In the genomic region with DNA sequence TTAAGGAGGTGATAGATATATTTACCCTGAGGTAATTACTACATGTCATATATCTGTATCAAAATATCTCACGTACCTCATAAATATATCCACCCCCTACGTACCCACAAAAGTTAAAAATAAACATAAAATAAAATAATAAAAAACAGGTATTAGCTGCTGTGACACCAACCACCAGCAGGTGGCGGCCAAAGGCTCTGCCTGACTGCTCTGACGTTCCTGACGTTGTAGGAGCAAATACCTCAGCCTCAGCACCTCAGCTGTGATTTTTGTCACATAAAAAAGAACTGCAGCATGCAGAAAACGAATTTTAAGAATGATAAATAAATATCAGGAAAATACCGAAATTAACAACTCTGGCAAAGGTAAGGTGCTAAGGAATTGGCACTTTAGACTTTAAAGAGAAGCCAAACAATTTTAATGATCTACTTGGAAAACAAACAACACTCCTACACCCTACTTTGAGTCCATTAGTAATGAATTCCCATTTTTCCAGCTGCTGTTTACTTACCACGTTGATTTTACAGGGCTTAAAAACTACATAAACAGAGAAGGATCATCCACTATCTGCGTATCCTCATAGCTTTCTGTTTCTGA, we compare ENCODE assay signal across 8 cellular contexts.
DNase-seq lines count a peak whose midpoint lies in the region; FAIRE-seq and TF ChIP-seq lines count a peak whose summit lies in the region.

No MANE protein-coding gene starts in this region.

- BruUV-seq in A673 (replicated peaks; lab: Mats Ljungman, UMichigan): no TSS peak

- peak; percentile 55 for DNase-seq in A673 (ENCODE audit: low spot score)
- peak; percentile 56 for DNase-seq in GM13977 (ENCODE audit: low spot score)
- DNase-seq in HuH-7 (ENCODE audit: low spot score): peak; percentile 38
- peak; percentile 7 for DNase-seq in SKM-1 (lab: John Stamatoyannopoulos, UW; ENCODE audit: unreplicated experiment)
- peak; percentile 20 for DNase-seq in astrocyte (ENCODE audit: low read depth)
- DNase-seq in hippocampal formation (lab: John Stamatoyannopoulos, UW): peak; percentile 16 to 25
- peak; percentile 61 for DNase-seq in stimulated activated CD4-positive, alpha-beta T cell treated with anti-CD3 and anti-CD28 coated beads, Interleukin-12 subunit alpha, Interleukin-12 subunit beta, amount 100 ng/mL, for 4 hours
- no peak for DNase-seq in NCI-H526 treated with DMSO at 0.1 percent for 48 hours (lab: John Stamatoyannopoulos, UW)

- no peak overlapping the region for H3K27ac Mint-ChIP-seq in astrocyte (ENCODE audit: unreplicated experiment)

- H3K9me3 ChIP-seq in A673 (ENCODE audit: low read depth, low read length, poor library complexity, severe bottlenecking) (no peaks in the 10 kb centered on the region), astrocyte (ENCODE audit: insufficient read depth, low read depth, low read length) (no peaks in the 10 kb centered on the region)

- no peak overlapping the region for H3K9ac ChIP-seq in astrocyte (ENCODE audit: low read length)

- in situ Hi-C loops in GM13977 (cut with MboI; ENCODE audit: low pct_unique_long_range_greater_than_20kb, low sequenced_read_pairs, unreplicated experiment): no loop called here

- H3K27me3 ChIP-seq in A673 (replicated peaks; ENCODE audit: insufficient read depth, low read depth, low read length, poor library complexity): no peaks in the 10 kb centered on the region
- H3K27me3 ChIP-seq in astrocyte (ENCODE audit: insufficient read depth, low read length): no peaks in the 10 kb centered on the region

- no peaks in the 10 kb centered on the region for H3K36me3 Mint-ChIP-seq in astrocyte (ENCODE audit: low read depth, unreplicated experiment)

- H3K4me1 ChIP-seq in A673 (ENCODE audit: insufficient read depth, low read length, poor library complexity, severe bottlenecking) (no peaks in the 10 kb centered on the region), astrocyte (ENCODE audit: insufficient read depth, low read length) (no peaks in the 10 kb centered on the region)

- no peak overlapping the region for H3K4me2 ChIP-seq in astrocyte (ENCODE audit: low read length)

- H3K4me3 Mint-ChIP-seq in astrocyte (ENCODE audit: unreplicated experiment): no peak overlapping the region

- POLR2A ChIA-PET in A673 (lab: Charles Lee; ENCODE audit: low non-redundant PET): no interaction called here

- H2AFZ ChIP-seq in astrocyte (ENCODE audit: low read depth, low read length): no peak overlapping the region

- H3K4me3 ChIP-seq in A673 (ENCODE audit: low read depth, low read length, poor library complexity, severe bottlenecking) (no peak overlapping the region), astrocyte (ENCODE audit: insufficient read depth, low read depth, low read length) (no peak overlapping the region)

- H3K36me3 ChIP-seq in A673 (ENCODE audit: insufficient read depth, low read length, poor library complexity, severe bottlenecking): no peaks in the 10 kb centered on the region
- H3K36me3 ChIP-seq in astrocyte (ENCODE audit: insufficient read depth, low read length): no peaks in the 10 kb centered on the region

- H3K4me1 Mint-ChIP-seq in astrocyte (ENCODE audit: low read depth, unreplicated experiment): no peaks in the 10 kb centered on the region

- intact Hi-C loops in A673 (cut with micrococcal nuclease; ENCODE audit: unreplicated experiment): loop anchor here (1.0 to 10.0 kb wide), 2 partner anchors 261 to 1126 kb away; no protein-coding TSS in a partner anchor

- no peak overlapping the region for H3K27ac ChIP-seq in A673 (ENCODE audit: low read depth, low read length, poor library complexity, severe bottlenecking)
- no peak overlapping the region for H3K27ac ChIP-seq in astrocyte (ENCODE audit: low read depth, low read length)

- no peaks in the 10 kb centered on the region for H4K20me1 ChIP-seq in astrocyte (ENCODE audit: insufficient read depth, low read length)

- FAIRE-seq in astrocyte (lab: Jason Lieb, UNC): no peak

- H3K79me2 ChIP-seq in astrocyte (ENCODE audit: insufficient read depth, low read length): no peaks in the 10 kb centered on the region

- TF ChIP-seq CTCF in A673 (conservative IDR thresholded peaks at IDR 0.05; ENCODE audit: low read depth, low read length) (peak; percentile 92), GM13977 (IDR thresholded peaks at IDR 0.05; ENCODE audit: extremely low read depth, insufficient read depth, missing control alignments) (peak; percentile 82), astrocyte (IDR thresholded peaks at IDR 0.05; ENCODE audit: insufficient read depth, low read depth, low read length) (peak; percentile 91)

- CTCF ChIA-PET in A673 (lab: Charles Lee): interaction anchor here (0.6 to 1.3 kb wide), 3 partner anchors 141 to 1100 kb away, joined by 3 to 6 read pairs (median 3); no protein-coding TSS in a partner anchor

- H3K27me3 Mint-ChIP-seq in astrocyte (ENCODE audit: low read depth, unreplicated experiment): no peaks in the 10 kb centered on the region

- H3K9me3 Mint-ChIP-seq in astrocyte (ENCODE audit: unreplicated experiment): peaks cover 4% of the 10 kb centered on the region
